ENCODE assay signal across 21 cellular contexts in genomic region chr2:162041465-162041864, GRCh38.
"Had no signal": no experiment of that assay in that cellular context is flagged by ENCODE, and none has a peak within 500 bp of the region (broad histone marks: within the 10 kb centered on the region; RNA-seq: fewer than 3 reads in every experiment).

No MANE protein-coding gene starts in this region.

- DNase-seq: activated CD4-positive, alpha-beta T cell treated with anti-CD3 and anti-CD28 coated beads for 1 hour; activated CD4-positive, alpha-beta T cell treated with anti-CD3 and anti-CD28 coated beads, Interleukin-2, amount 50 U/mL, for 1 hour; activated CD8-positive, alpha-beta T cell treated with anti-CD3 and anti-CD28 coated beads, Interleukin-2, amount 10 ng/mL, durations not matched to agents 7 days and 5 days; activated naive CD4-positive, alpha-beta T cell treated with Interleukin-2 at 50 U/mL for 16 hours; activated naive CD8-positive, alpha-beta T cell treated with anti-CD3 and anti-CD28 coated beads, Interleukin-2, amount 10 ng/mL, durations not matched to agents 7 days and 5 days; amygdala; cerebellar nuclear complex; cortex of kidney; endodermal cell; esophagus squamous epithelium; kidney; lower lobe of right lung; naive thymus-derived CD4-positive, alpha-beta T cell; occipital lobe; posterior cingulate gyrus; spleen; stimulated activated CD4-positive, alpha-beta T cell treated with anti-CD3 and anti-CD28 coated beads, Interleukin-4, amount 100 ng/mL, for 24 hours; stimulated activated naive CD4-positive, alpha-beta T cell treated with Interleukin-2 at 50 U/mL for 16 hours; thyroid gland; upper lobe of right lung had no signal

- H3K27me3 Mint-ChIP-seq: activated naive CD8-positive, alpha-beta T cell treated with anti-CD3 and anti-CD28 coated beads, Interleukin-2, amount 10 ng/mL, durations not matched to agents 7 days and 5 days; naive thymus-derived CD4-positive, alpha-beta T cell had no signal

- H3K27ac ChIP-seq: esophagus squamous epithelium, lower lobe of right lung, spleen, thyroid gland, upper lobe of right lung had no signal

- H3K4me3 ChIP-seq: esophagus squamous epithelium, lower lobe of right lung, spleen, thyroid gland, upper lobe of right lung had no signal

- H3K36me3 ChIP-seq: esophagus squamous epithelium, lower lobe of right lung, thyroid gland, upper lobe of right lung had no signal

- H3K9me3 Mint-ChIP-seq: endodermal cell, neural crest cell had no signal

- H3K27me3 ChIP-seq: spleen, thyroid gland, upper lobe of right lung had no signal

- H3K4me1 ChIP-seq: esophagus squamous epithelium, thyroid gland, upper lobe of right lung had no signal

- H3K27ac Mint-ChIP-seq: activated CD8-positive, alpha-beta T cell treated with anti-CD3 and anti-CD28 coated beads, Interleukin-2, amount 10 ng/mL, durations not matched to agents 7 days and 5 days; activated naive CD8-positive, alpha-beta T cell treated with anti-CD3 and anti-CD28 coated beads, Interleukin-2, amount 10 ng/mL, durations not matched to agents 7 days and 5 days; endodermal cell had no signal

- H3K9me3 ChIP-seq: esophagus squamous epithelium, lower lobe of right lung, spleen, thyroid gland, upper lobe of right lung had no signal

- H3K4me3 Mint-ChIP-seq: activated CD8-positive, alpha-beta T cell treated with anti-CD3 and anti-CD28 coated beads, Interleukin-2, amount 10 ng/mL, durations not matched to agents 7 days and 5 days; activated naive CD8-positive, alpha-beta T cell treated with anti-CD3 and anti-CD28 coated beads, Interleukin-2, amount 10 ng/mL, durations not matched to agents 7 days and 5 days; endodermal cell; naive thymus-derived CD4-positive, alpha-beta T cell; neural crest cell had no signal
